In genomic region chr17:17876959-17877547, GRCh38 we compare ENCODE assay signal across 10 cellular contexts. TPM values are rescaled to one million over a fixed set of nuclear protein-coding genes. Genes with fewer than 3 reads are reported as not detected.
A peak's percentile ranks its signal among the peaks of the same experiment; 100 is the strongest.
DNase-seq lines count a peak whose midpoint lies in the region; ATAC-seq, FAIRE-seq and TF ChIP-seq lines count a peak whose summit lies in the region.
"Had no signal": no experiment of that assay in that cellular context is flagged by ENCODE, and none has a peak within 500 bp of the region (broad histone marks: within the 10 kb centered on the region; RNA-seq: fewer than 3 reads in every experiment).

No MANE protein-coding gene starts in this region.

- peak overlapping the region; percentile 97 for H3K27ac Mint-ChIP-seq in chondrocyte (ENCODE audit: unreplicated experiment)

- H3K36me3 Mint-ChIP-seq in chondrocyte (ENCODE audit: low read depth), result peaks cover 14% of the 10 kb centered on the region

- H3K4me1 Mint-ChIP-seq in chondrocyte (ENCODE audit: low read depth), result peaks cover 27% of the 10 kb centered on the region

- DNase-seq in GM03348 (ENCODE audit: low spot score) (peak; percentile 27), chondrocyte (ENCODE audit: low spot score) (no peak), kidney (peak; percentile 89), sigmoid colon (peak; percentile 85), NCI-H1930 (lab: John Stamatoyannopoulos, UW) (no peak), NCI-H345 (lab: John Stamatoyannopoulos, UW) (no peak)
- no peak for DNase-seq in activated CD4-positive, alpha-beta T cell treated with anti-CD3 and anti-CD28 coated beads for 1 hour
- DNase-seq: activated T-cell treated with anti-CD3 and anti-CD28 coated beads, Interleukin-2, amount 50 U/mL, for 4 hours had no signal

- TF ChIP-seq EP300 in sigmoid colon (IDR thresholded peaks at IDR 0.05), result peak in 1 of 4 donors; percentile 6

- no peak for TF ChIP-seq CTCF in chondrocyte (IDR thresholded peaks at IDR 0.05)
- TF ChIP-seq CTCF in kidney (IDR thresholded peaks at IDR 0.05; ENCODE audit: borderline replicate concordance, extremely low read depth, insufficient read depth), result no peak
- no peak for TF ChIP-seq CTCF in sigmoid colon (IDR thresholded peaks at IDR 0.05)

- H3K27me3 Mint-ChIP-seq in chondrocyte (ENCODE audit: low read depth), result no peaks in the 10 kb centered on the region

- H3K27ac ChIP-seq in kidney (ENCODE audit: low read depth in 2 of 2, low read length in 2 of 2), result peak overlapping the region; percentile 64 to 89
- peak overlapping the region; percentile 85 to 92 (median 88) for H3K27ac ChIP-seq in sigmoid colon

- intact Hi-C loops in kidney (cut with DNase I) (no loop called here), sigmoid colon (cut with DNase I) (loop anchor here (5.0 kb wide), 3 partner anchors 45 to 160 kb away; partner anchors contain the start of genes ATPAF2, DRC3, GID4 and TOM1L2)

- no peaks in the 10 kb centered on the region for H3K9me3 Mint-ChIP-seq in chondrocyte (ENCODE audit: low read depth)
- H3K9me3 Mint-ChIP-seq: activated T-cell treated with anti-CD3 and anti-CD28 coated beads, Interleukin-2, amount 50 U/mL, for 4 hours had no signal

- peak overlapping the region in 1 of 2 donors; percentile 6 for H3K4me3 ChIP-seq in kidney (ENCODE audit: low read length in 2 of 2)
- no peak overlapping the region for H3K4me3 ChIP-seq in sigmoid colon
- H3K4me3 ChIP-seq: HAP-1 had no signal

- WGBS in sigmoid colon, 2 donors, result 80 to 87% methylated on average over 6 of the region's 6 CpGs

- FAIRE-seq in kidney (lab: Jason Lieb, UNC), result no peak

- peak overlapping the region; percentile 58 for H3K4me3 Mint-ChIP-seq in chondrocyte (ENCODE audit: unreplicated experiment)
- H3K4me3 Mint-ChIP-seq: activated T-cell treated with anti-CD3 and anti-CD28 coated beads, Interleukin-2, amount 50 U/mL, for 4 hours had no signal

- no peak for ATAC-seq in HG02759 (IDR thresholded peaks at IDR 0.05; ENCODE audit: unreplicated experiment)
- ATAC-seq: activated T-cell treated with anti-CD3 and anti-CD28 coated beads, Interleukin-2, amount 50 U/mL, for 4 hours had no signal

- no peak for TF ChIP-seq POLR2A in sigmoid colon (IDR thresholded peaks at IDR 0.05)

- no peaks in the 10 kb centered on the region for H3K27me3 ChIP-seq in sigmoid colon

- H3K36me3 ChIP-seq in kidney (ENCODE audit: control insufficient read depth in 1 of 2, insufficient read depth in 2 of 2, low read length in 2 of 2), result peaks cover 21 to 36% of the 10 kb centered on the region in 2 donors
- H3K36me3 ChIP-seq in sigmoid colon, result peaks cover 7 to 22% (median 10%) of the 10 kb centered on the region in 4 donors

- no peaks in the 10 kb centered on the region for H3K9me3 ChIP-seq in kidney (ENCODE audit: control insufficient read depth in 1 of 2, low read length in 2 of 2)
- H3K9me3 ChIP-seq in sigmoid colon, result no peaks in the 10 kb centered on the region
- H3K9me3 ChIP-seq: HAP-1 had no signal

- peak overlapping the region in 1 of 2 donors; percentile 42 for H3K9ac ChIP-seq in kidney (ENCODE audit: low read length in 2 of 2)

- H3K4me1 ChIP-seq in kidney (ENCODE audit: control insufficient read depth in 1 of 2, insufficient read depth in 1 of 2, low read depth in 1 of 2, low read length in 2 of 2), result peaks cover 22 to 24% of the 10 kb centered on the region in 2 donors
- peaks cover 0 to 70% (median 50%) of the 10 kb centered on the region in 4 donors for H3K4me1 ChIP-seq in sigmoid colon
- H3K4me1 ChIP-seq: HAP-1 had no signal

RNA-seq across cellular contexts. Expression of gene SREBF1, which starts 40.3 kb away (rescaled TPM):
- total RNA-seq in chondrocyte, result 22.8 to 26.7 TPM (median 23.4 TPM) in 3 replicates
- total RNA-seq in kidney, result 48.3 TPM
- 37.6 TPM for polyA plus RNA-seq in kidney (ENCODE audit: insufficient read depth, low read depth, low replicate concordance)
- total RNA-seq in sigmoid colon, result 10 to 100 TPM; 26.0 to 53.5 (median 43.5) TPM
- polyA plus RNA-seq in sigmoid colon, result 100 to 1,000 TPM in 1 of 3 donors, 10 to 100 TPM in 2; 10.2 to 172 (median 14.3) TPM

Comparison
In these comparisons a context has a peak if more than half of its experiments do, and no peak if none do; other contexts are left out.
1. DNase-seq: peak in GM03348 (single experiment), kidney (single experiment) and sigmoid colon (single experiment); none in chondrocyte (single experiment), NCI-H1930 (0 of 2), activated CD4-positive, alpha-beta T cell treated with anti-CD3 and anti-CD28 coated beads for 1 hour (single experiment) and NCI-H345 (single experiment).